Comparison of ENCODE assay signal across 18 cellular contexts in genomic region chr10:48725708-48726107, GRCh38.
"Had no signal": no experiment of that assay in that cellular context is flagged by ENCODE, and none has a peak within 500 bp of the region (broad histone marks: within the 10 kb centered on the region; RNA-seq: fewer than 3 reads in every experiment).

No MANE protein-coding gene starts in this region.

- H3K36me3 Mint-ChIP-seq: naive thymus-derived CD8-positive, alpha-beta T cell had no signal

- DNase-seq: activated CD4-positive, alpha-beta T cell treated with anti-CD3 and anti-CD28 coated beads, Interleukin-2, amount 10 ng/mL, durations not matched to agents 24 days and 14 days; activated CD8-positive, alpha-beta T cell treated with anti-CD3 and anti-CD28 coated beads for 36 hours; activated naive CD4-positive, alpha-beta T cell treated with anti-CD3 and anti-CD28 coated beads for 36 hours; activated T-cell treated with anti-CD3 and anti-CD28 coated beads, Interleukin-2, amount 50 U/mL, for 1 hour; anterior cingulate cortex; brain microvascular endothelial cell; cerebellar nuclear complex; cortex of kidney; kidney; mesenchymal stem cell; naive thymus-derived CD8-positive, alpha-beta T cell; pancreas; spleen; stimulated activated CD4-positive, alpha-beta T cell treated with anti-CD3 and anti-CD28 coated beads, Interleukin-4, amount 100 ng/mL, for 4 hours; stimulated activated naive CD4-positive, alpha-beta T cell treated with Interleukin-2 at 50 U/mL for 16 hours; T1000; tibial artery had no signal

- H3K9me3 Mint-ChIP-seq: activated CD4-positive, alpha-beta T cell treated with anti-CD3 and anti-CD28 coated beads, Interleukin-2, amount 10 ng/mL, durations not matched to agents 24 days and 14 days; activated CD8-positive, alpha-beta T cell treated with anti-CD3 and anti-CD28 coated beads for 36 hours; activated naive CD4-positive, alpha-beta T cell treated with anti-CD3 and anti-CD28 coated beads for 36 hours; activated T-helper 2 cell treated with anti-CD3 and anti-CD28 coated beads, Interferon-gamma antibody, Interleukin-2, Interleukin-4, amounts not matched to agents 10 μg/mL and 5 μg/mL and 100 μg/mL, durations not matched to agents 14 hours and 24 hours and 36 hours; naive thymus-derived CD8-positive, alpha-beta T cell had no signal

- ATAC-seq: activated CD8-positive, alpha-beta T cell treated with anti-CD3 and anti-CD28 coated beads for 36 hours; naive thymus-derived CD8-positive, alpha-beta T cell; pancreas had no signal

- H3K4me1 Mint-ChIP-seq: activated CD4-positive, alpha-beta T cell treated with anti-CD3 and anti-CD28 coated beads, Interleukin-2, amount 10 ng/mL, durations not matched to agents 24 days and 14 days had no signal

- H3K27ac Mint-ChIP-seq: activated CD4-positive, alpha-beta T cell treated with anti-CD3 and anti-CD28 coated beads, Interleukin-2, amount 10 ng/mL, durations not matched to agents 24 days and 14 days; activated CD8-positive, alpha-beta T cell treated with anti-CD3 and anti-CD28 coated beads for 36 hours; activated naive CD4-positive, alpha-beta T cell treated with anti-CD3 and anti-CD28 coated beads for 36 hours; activated T-helper 2 cell treated with anti-CD3 and anti-CD28 coated beads, Interferon-gamma antibody, Interleukin-2, Interleukin-4, amounts not matched to agents 10 μg/mL and 5 μg/mL and 100 μg/mL, durations not matched to agents 14 hours and 24 hours and 36 hours; naive thymus-derived CD8-positive, alpha-beta T cell had no signal

- H3K4me3 Mint-ChIP-seq: activated CD4-positive, alpha-beta T cell treated with anti-CD3 and anti-CD28 coated beads, Interleukin-2, amount 10 ng/mL, durations not matched to agents 24 days and 14 days; activated CD8-positive, alpha-beta T cell treated with anti-CD3 and anti-CD28 coated beads for 36 hours; activated naive CD4-positive, alpha-beta T cell treated with anti-CD3 and anti-CD28 coated beads for 36 hours; naive thymus-derived CD8-positive, alpha-beta T cell had no signal

- H3K27me3 Mint-ChIP-seq: activated CD4-positive, alpha-beta T cell treated with anti-CD3 and anti-CD28 coated beads, Interleukin-2, amount 10 ng/mL, durations not matched to agents 24 days and 14 days; activated CD8-positive, alpha-beta T cell treated with anti-CD3 and anti-CD28 coated beads for 36 hours; naive thymus-derived CD8-positive, alpha-beta T cell had no signal
